In genomic region chr3:131110087-131110486, GRCh38 we compare ENCODE assay signal across 13 cellular contexts.
DNase-seq lines count a peak whose midpoint lies in the region; ATAC-seq and TF ChIP-seq lines count a peak whose summit lies in the region.
"Had no signal": no experiment of that assay in that cellular context is flagged by ENCODE, and none has a peak within 500 bp of the region (broad histone marks: within the 10 kb centered on the region; RNA-seq: fewer than 3 reads in every experiment).

No MANE protein-coding gene starts in this region.

- no peak for TF ChIP-seq POLR2A in esophagus muscularis mucosa (IDR thresholded peaks at IDR 0.05; ENCODE audit: low read depth)

- WGBS in esophagus muscularis mucosa: 84% methylated on average over 1 of the region's 1 CpG

- intact Hi-C loops in esophagus muscularis mucosa (cut with DNase I): no loop called here

- no peaks in the 10 kb centered on the region for H3K27me3 ChIP-seq in esophagus muscularis mucosa

- in situ Hi-C loops in astrocyte of the cerebellum (cut with HindIII; ENCODE audit: low sequenced_read_pairs): no loop called here

- H3K36me3 ChIP-seq in esophagus muscularis mucosa: no peaks in the 10 kb centered on the region

- ATAC-seq in HG02970 (IDR thresholded peaks at IDR 0.05; ENCODE audit: low FRiP score, unreplicated experiment): no peak
- ATAC-seq: activated CD4-positive, CD25-positive, alpha-beta regulatory T cell treated with anti-CD3 and anti-CD28 coated beads, Interleukin-2, amount 50 U/mL, for 24 hours had no signal

- no peaks in the 10 kb centered on the region for H3K9me3 ChIP-seq in esophagus muscularis mucosa

- DNase-seq in AG08396 (ENCODE audit: low spot score) (peak; percentile 6), HT1080 (ENCODE audit: low read depth) (peak; percentile 73), astrocyte of the cerebellum (ENCODE audit: low read depth) (peak; percentile 84), islet precursor cell (peak; percentile 65), esophagus muscularis mucosa (ENCODE audit: extremely low spot score) (no peak), DMS53 (lab: John Stamatoyannopoulos, UW) (no peak)
- no peak for DNase-seq in activated CD4-positive, alpha-beta T cell treated with anti-CD3 and anti-CD28 coated beads, Interleukin-2, amount 50 U/mL, for 1 hour
- DNase-seq: Kasumi-1; NCI-H2081; stimulated activated CD4-positive, alpha-beta T cell treated with anti-CD3 and anti-CD28 coated beads, Interleukin-2, amount 100 ng/mL, for 24 hours had no signal

- H3K4me1 ChIP-seq in esophagus muscularis mucosa: no peaks in the 10 kb centered on the region

- no peak for TF ChIP-seq EP300 in esophagus muscularis mucosa (IDR thresholded peaks at IDR 0.05)

- no peak overlapping the region for H3K27ac ChIP-seq in esophagus muscularis mucosa (replicated peaks in 1 of 4)
- H3K27ac ChIP-seq: coronary artery had no signal

- TF ChIP-seq CTCF in astrocyte of the cerebellum (IDR thresholded peaks at IDR 0.05; ENCODE audit: low read depth, low read length, missing control alignments) (no peak), esophagus muscularis mucosa (IDR thresholded peaks at IDR 0.05) (no peak)

- H3K4me3 ChIP-seq in astrocyte of the cerebellum (ENCODE audit: low read depth, low read length) (no peak overlapping the region), esophagus muscularis mucosa (no peak overlapping the region)
- H3K4me3 ChIP-seq: coronary artery had no signal

Comparison
In these comparisons a context has a peak if more than half of its experiments do, and no peak if none do; other contexts are left out.
1. DNase-seq: peak in AG08396 (single experiment), HT1080 (single experiment), astrocyte of the cerebellum (single experiment) and islet precursor cell (single experiment); none in esophagus muscularis mucosa (single experiment), DMS53 (single experiment) and activated CD4-positive, alpha-beta T cell treated with anti-CD3 and anti-CD28 coated beads, Interleukin-2, amount 50 U/mL, for 1 hour (single experiment).